ENCODE assay signal across 11 cellular contexts in the genomic region with DNA sequence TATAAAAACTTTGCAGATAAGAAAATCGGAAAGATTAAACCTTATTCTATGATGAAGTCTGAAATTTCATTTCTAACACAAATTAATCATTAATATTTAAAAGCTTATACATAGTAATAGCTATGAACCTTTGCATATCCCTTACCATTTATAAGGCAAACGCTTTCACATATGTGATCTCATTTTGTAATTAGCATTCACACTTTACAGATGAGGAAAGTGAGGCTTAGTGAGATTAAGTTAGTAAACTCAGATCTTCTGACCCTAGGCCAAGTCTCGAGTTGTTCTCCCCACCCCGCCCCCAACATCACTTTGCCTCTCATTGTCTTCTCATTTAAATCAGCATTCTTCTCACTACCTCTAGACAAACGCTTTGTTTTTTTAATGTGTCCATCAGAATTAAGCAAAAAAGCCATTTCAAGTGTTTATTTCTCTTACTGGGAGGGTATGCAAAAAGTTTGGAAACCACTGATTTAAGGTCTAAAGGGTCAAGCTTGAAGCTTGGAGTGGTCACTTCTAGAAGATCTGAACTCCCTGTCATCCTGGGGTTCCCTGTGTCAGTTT.
DNase-seq lines count a peak whose midpoint lies in the region; ATAC-seq and TF ChIP-seq lines count a peak whose summit lies in the region.
"Had no signal": no experiment of that assay in that cellular context is flagged by ENCODE, and none has a peak within 500 bp of the region (broad histone marks: within the 10 kb centered on the region; RNA-seq: fewer than 3 reads in every experiment).

No MANE protein-coding gene starts in this region.

- no peak overlapping the region for H3K4me3 ChIP-seq in Peyer's patch
- H3K4me3 ChIP-seq: lower lobe of right lung had no signal

- H3K36me3 ChIP-seq in Peyer's patch = no peaks in the 10 kb centered on the region
- H3K36me3 ChIP-seq: lower lobe of right lung had no signal

- ATAC-seq in stimulated activated naive CD8-positive, alpha-beta T cell treated with anti-CD3 and anti-CD28 coated beads, Interleukin-15, Interleukin-2, amounts not matched to agents 100 U/mL and 50 U/mL, for 24 hours = no peak
- no peak for ATAC-seq in effector memory CD8-positive, alpha-beta T cell (replicated peaks)
- ATAC-seq in HG02798 (IDR thresholded peaks at IDR 0.05; ENCODE audit: poor library complexity, unreplicated experiment) (no peak), left colon (no peak)

- H3K27ac ChIP-seq in Peyer's patch = peak overlapping the region in 3 of 4 donors; percentile 14 to 68 (median 29)

- no peaks in the 10 kb centered on the region for H3K36me3 Mint-ChIP-seq in stimulated activated naive CD8-positive, alpha-beta T cell treated with anti-CD3 and anti-CD28 coated beads, Interleukin-15, Interleukin-2, amounts not matched to agents 100 ng/mL and 50 ng/mL, for 24 hours (ENCODE audit: low read depth)
- H3K36me3 Mint-ChIP-seq in effector memory CD8-positive, alpha-beta T cell (ENCODE audit: insufficient read depth) = peaks cover 5% of the 10 kb centered on the region
- H3K36me3 Mint-ChIP-seq: naive B cell had no signal

- H3K4me1 ChIP-seq in Peyer's patch = peaks cover 0 to 14% (median 8%) of the 10 kb centered on the region in 4 donors
- H3K4me1 ChIP-seq: lower lobe of right lung had no signal

- intact Hi-C loops in left colon (cut with DNase I, micrococcal nuclease) = no loop called here

- H3K4me1 Mint-ChIP-seq in stimulated activated naive CD8-positive, alpha-beta T cell treated with anti-CD3 and anti-CD28 coated beads, Interleukin-15, Interleukin-2, amounts not matched to agents 100 ng/mL and 50 ng/mL, for 24 hours (ENCODE audit: low read depth) = peaks cover 84% of the 10 kb centered on the region
- peaks cover 34 to 37% of the 10 kb centered on the region in 2 donors for H3K4me1 Mint-ChIP-seq in effector memory CD8-positive, alpha-beta T cell (ENCODE audit: low read depth in 2 of 2)

- H3K27me3 Mint-ChIP-seq in stimulated activated naive CD8-positive, alpha-beta T cell treated with anti-CD3 and anti-CD28 coated beads, Interleukin-15, Interleukin-2, amounts not matched to agents 100 ng/mL and 50 ng/mL, for 24 hours = no peaks in the 10 kb centered on the region
- no peaks in the 10 kb centered on the region for H3K27me3 Mint-ChIP-seq in effector memory CD8-positive, alpha-beta T cell

- H3K4me3 Mint-ChIP-seq in stimulated activated naive CD8-positive, alpha-beta T cell treated with anti-CD3 and anti-CD28 coated beads, Interleukin-15, Interleukin-2, amounts not matched to agents 100 ng/mL and 50 ng/mL, for 24 hours = peak overlapping the region; percentile 79
- peak overlapping the region; percentile 78 to 82 for H3K4me3 Mint-ChIP-seq in effector memory CD8-positive, alpha-beta T cell

- no peaks in the 10 kb centered on the region for H3K9me3 ChIP-seq in Peyer's patch
- H3K9me3 ChIP-seq: lower lobe of right lung had no signal

- peak overlapping the region; percentile 99 for H3K27ac Mint-ChIP-seq in stimulated activated naive CD8-positive, alpha-beta T cell treated with anti-CD3 and anti-CD28 coated beads, Interleukin-15, Interleukin-2, amounts not matched to agents 100 ng/mL and 50 ng/mL, for 24 hours
- peak overlapping the region; percentile 88 to 97 for H3K27ac Mint-ChIP-seq in effector memory CD8-positive, alpha-beta T cell

- no peaks in the 10 kb centered on the region for H3K9me3 Mint-ChIP-seq in stimulated activated naive CD8-positive, alpha-beta T cell treated with anti-CD3 and anti-CD28 coated beads, Interleukin-15, Interleukin-2, amounts not matched to agents 100 ng/mL and 50 ng/mL, for 24 hours
- no peaks in the 10 kb centered on the region for H3K9me3 Mint-ChIP-seq in effector memory CD8-positive, alpha-beta T cell
- H3K9me3 Mint-ChIP-seq: naive B cell had no signal

- no peak for TF ChIP-seq CTCF in Peyer's patch (IDR thresholded peaks at IDR 0.05)

- TF ChIP-seq POLR2A in Peyer's patch (IDR thresholded peaks at IDR 0.05) = no peak

- DNase-seq in stimulated activated naive CD8-positive, alpha-beta T cell treated with anti-CD3 and anti-CD28 coated beads, Interleukin-15, Interleukin-2, amounts not matched to agents 100 U/mL and 50 U/mL, for 24 hours = no peak
- DNase-seq in Peyer's patch (no peak), HPDE6-E6E7 (ENCODE audit: extremely low spot score) (no peak), left colon (no peak)
- DNase-seq in effector memory CD8-positive, alpha-beta T cell = no peak
- DNase-seq in stimulated activated CD4-positive, alpha-beta T cell treated with anti-CD3 and anti-CD28 coated beads, Interleukin-4, amount 100 ng/mL, for 24 hours = no peak
- DNase-seq: lower lobe of right lung, NCI-H1436 treated with DMSO at 0.1 percent for 48 hours had no signal

- H3K27me3 ChIP-seq in Peyer's patch = no peaks in the 10 kb centered on the region
